8 cellular contexts compared by ENCODE assay signal in genomic region chr13:44050450-44051063, GRCh38.
DNase-seq lines count a peak whose midpoint lies in the region; ATAC-seq, FAIRE-seq and TF ChIP-seq lines count a peak whose summit lies in the region.

No MANE protein-coding gene starts in this region.

- H3K27me3 ChIP-seq in heart right ventricle (peaks cover 0 to 6% (median 0%) of the 10 kb centered on the region in 7 donors), pancreas (no peaks in the 10 kb centered on the region), aorta (ENCODE audit: control insufficient read depth in 1 of 2, insufficient read depth in 2 of 2, low read length in 1 of 2) (no peaks in the 10 kb centered on the region)

- no peaks in the 10 kb centered on the region for H3K36me3 ChIP-seq in heart right ventricle
- H3K36me3 ChIP-seq in pancreas = no peaks in the 10 kb centered on the region
- H3K36me3 ChIP-seq in aorta (ENCODE audit: control insufficient read depth in 1 of 2, insufficient read depth in 2 of 2, low read length in 1 of 2) = no peaks in the 10 kb centered on the region

- H3K9me3 ChIP-seq in heart right ventricle (no peaks in the 10 kb centered on the region), pancreas (no peaks in the 10 kb centered on the region), aorta (ENCODE audit: control insufficient read depth, low read length) (no peaks in the 10 kb centered on the region)

- peak in 1 of 8 donors; percentile 20 for ATAC-seq in heart right ventricle
- ATAC-seq in pancreas = peak; percentile 50 to 72 (median 70)
- no peak for ATAC-seq in GM18520 (IDR thresholded peaks at IDR 0.05; ENCODE audit: unreplicated experiment)
- ATAC-seq in aorta (ENCODE audit: low FRiP score) = no peak

- TF ChIP-seq CTCF in heart right ventricle (IDR thresholded peaks at IDR 0.05) (peak; percentile 75 to 94 (median 86)), pancreas (IDR thresholded peaks at IDR 0.05) (peak; percentile 42 to 66 (median 60))

- peak in 1 of 2 donors; percentile 13 for DNase-seq in heart right ventricle
- no peak for DNase-seq in cardiac septum (ENCODE audit: low spot score)
- DNase-seq in NCI-H748 (lab: John Stamatoyannopoulos, UW; ENCODE audit: unreplicated experiment) = peak; percentile 47
- DNase-seq in pancreas = no peak
- DNase-seq in NK-92 (lab: John Stamatoyannopoulos, UW; ENCODE audit: unreplicated experiment) = no peak
- DNase-seq in aorta = no peak

- H3K27ac ChIP-seq in heart right ventricle (no peak overlapping the region), pancreas (no peak overlapping the region), aorta (ENCODE audit: low read depth in 1 of 2, low read length in 2 of 2) (no peak overlapping the region)

- WGBS in heart right ventricle, 2 donors = 25 to 31% methylated on average over 3 of the region's 3 CpGs
- WGBS in pancreas, 2 donors = 7 to 14% methylated on average over 3 of the region's 3 CpGs
- WGBS in aorta, 2 donors = 22 to 25% methylated on average over 3 of the region's 3 CpGs

- peaks cover 0 to 15% (median 2%) of the 10 kb centered on the region in 9 donors for H3K4me1 ChIP-seq in heart right ventricle
- H3K4me1 ChIP-seq in pancreas = peaks cover 0 to 15% (median 5%) of the 10 kb centered on the region in 3 donors
- H3K4me1 ChIP-seq in aorta (ENCODE audit: control insufficient read depth in 1 of 2, insufficient read depth in 2 of 2, low read length in 2 of 2) = peaks cover 3 to 5% of the 10 kb centered on the region in 2 donors

- H3K4me3 ChIP-seq in heart right ventricle (no peak overlapping the region), pancreas (no peak overlapping the region), aorta (ENCODE audit: low read length in 2 of 2) (no peak overlapping the region)

- intact Hi-C loops in heart right ventricle (cut with DNase I) = loop anchor here (1.0 to 10.0 kb wide), 17 partner anchors 57 to 414 kb away; no protein-coding TSS in a partner anchor
- intact Hi-C loops in cardiac septum (cut with DNase I) = loop anchor here (2.0 to 10.0 kb wide), 3 partner anchors 54 to 386 kb away; no protein-coding TSS in a partner anchor
- intact Hi-C loops in pancreas (cut with DNase I) = no loop called here
- intact Hi-C loops in aorta (cut with DNase I) = loop anchor here (2.0 to 10.0 kb wide), 3 partner anchors 87 to 386 kb away; no protein-coding TSS in a partner anchor

- peak; percentile 98 for FAIRE-seq in endometrium (lab: Jason Lieb, UNC)
- peak; percentile 98 for FAIRE-seq in pancreas (lab: Jason Lieb, UNC)

Comparison
In these comparisons a context has a peak if more than half of its experiments do, and no peak if none do; other contexts are left out.
1. ATAC-seq: peak in pancreas (4 of 4); none in GM18520 (single experiment) and aorta (single experiment).
2. intact Hi-C loops: an anchor here in heart right ventricle (1.0 to 10.0 kb wide), cardiac septum (2.0 to 10.0 kb wide) and aorta (2.0 to 10.0 kb wide); none called in pancreas.